In the genomic region with DNA sequence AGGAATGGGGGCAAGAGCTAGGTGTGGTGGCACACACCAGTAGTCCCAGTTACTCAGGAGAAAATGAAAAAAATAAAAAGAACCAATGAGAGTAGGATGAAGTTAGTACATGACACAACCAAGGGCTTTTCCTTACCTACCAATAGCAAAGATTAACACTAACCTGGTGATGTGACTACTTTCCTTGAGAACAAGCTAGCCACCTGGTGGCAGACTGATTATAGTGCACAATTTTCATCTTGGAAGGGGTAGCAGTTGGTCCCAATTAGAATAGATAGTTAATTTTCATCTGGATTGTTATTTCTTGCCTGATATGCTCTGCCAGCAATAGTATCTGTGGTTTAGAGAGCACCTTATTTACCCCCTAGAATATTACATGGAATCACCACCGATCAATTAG, we compare ENCODE assay signal across 9 cellular contexts.
DNase-seq lines count a peak whose midpoint lies in the region; ATAC-seq and TF ChIP-seq lines count a peak whose summit lies in the region.
"Had no signal": no experiment of that assay in that cellular context is flagged by ENCODE, and none has a peak within 500 bp of the region (broad histone marks: within the 10 kb centered on the region; RNA-seq: fewer than 3 reads in every experiment).

No MANE protein-coding gene starts in this region.

- H3K27ac ChIP-seq in fibroblast of lung (ENCODE audit: insufficient read depth, low read length): no peak overlapping the region

- no peaks in the 10 kb centered on the region for H3K27me3 ChIP-seq in fibroblast of lung (ENCODE audit: control insufficient read depth, insufficient read depth, low read length)

- no peaks in the 10 kb centered on the region for H3K4me1 ChIP-seq in fibroblast of lung (ENCODE audit: control insufficient read depth, extremely low read depth, insufficient read depth, low read length)

- H3K4me3 ChIP-seq in AG09309 (ENCODE audit: control insufficient read depth, low read depth, low read length) (no peak overlapping the region), LNCaP clone FGC (ENCODE audit: low read depth, low read length) (no peak overlapping the region), fibroblast of lung (replicated peaks in 1 of 4; ENCODE audit: control extremely low read depth in 1 of 4, insufficient read depth in 1 of 4, low read depth in 3 of 4, low read length in 4 of 4) (no peak overlapping the region)

- no peaks in the 10 kb centered on the region for H3K36me3 ChIP-seq in fibroblast of lung (ENCODE audit: control insufficient read depth, insufficient read depth, low read length)

- H2AFZ ChIP-seq in fibroblast of lung (ENCODE audit: low read length): no peak overlapping the region

- no peak overlapping the region for H3K4me2 ChIP-seq in fibroblast of lung (ENCODE audit: extremely low read depth, insufficient read depth, low read length)

- ATAC-seq in GM19328 (IDR thresholded peaks at IDR 0.05; ENCODE audit: unreplicated experiment) (peak; percentile 77), GM21723 (IDR thresholded peaks at IDR 0.05; ENCODE audit: unreplicated experiment) (no peak)

- no peaks in the 10 kb centered on the region for H3K79me2 ChIP-seq in fibroblast of lung (ENCODE audit: control insufficient read depth, insufficient read depth, low read length)

- no peak for DNase-seq in AG09309 (ENCODE audit: low read depth)
- no peak for DNase-seq in LNCaP clone FGC (ENCODE audit: low read depth)
- peak; percentile 24 to 29 for DNase-seq in fibroblast of lung (ENCODE audit: low read depth in 2 of 2)
- DNase-seq in cortex of kidney (lab: John Stamatoyannopoulos, UW): no peak
- no peak for DNase-seq in HK-2 (ENCODE audit: unreplicated experiment)
- no peak for DNase-seq in MV-4-11 (lab: John Stamatoyannopoulos, UW)
- DNase-seq: activated effector memory CD4-positive, alpha-beta T cell treated with Interleukin-2 at 50 U/mL for 16 hours had no signal

- H3K9me3 ChIP-seq in fibroblast of lung (ENCODE audit: control insufficient read depth, insufficient read depth, low read depth, low read length): no peaks in the 10 kb centered on the region

- no peaks in the 10 kb centered on the region for H4K20me1 ChIP-seq in fibroblast of lung (ENCODE audit: control insufficient read depth, extremely low read depth, insufficient read depth, low read length)

- TF ChIP-seq CTCF in AG09309 (IDR thresholded peaks at IDR 0.05; ENCODE audit: control insufficient read depth, insufficient read depth, low read depth, low read length, missing control alignments): peak; percentile 31
- TF ChIP-seq CTCF in LNCaP clone FGC (IDR thresholded peaks at IDR 0.05; ENCODE audit: control insufficient read depth, extremely low read depth, insufficient read depth): peak; percentile 45
- peak; percentile 38 to 58 for TF ChIP-seq CTCF in fibroblast of lung (conservative IDR thresholded peaks at IDR 0.05 in 1 of 2, IDR thresholded peaks at IDR 0.05 in 1 of 2; ENCODE audit: low read depth in 1 of 2, low read length in 2 of 2)

- no peak overlapping the region for H3K9ac ChIP-seq in fibroblast of lung (ENCODE audit: insufficient read depth, low read length)

Comparison
In these comparisons a context has a peak if more than half of its experiments do, and no peak if none do; other contexts are left out.
1. DNase-seq: peak in fibroblast of lung (2 of 2); none in AG09309 (single experiment), LNCaP clone FGC (single experiment), cortex of kidney (single experiment), HK-2 (single experiment) and MV-4-11 (single experiment).
2. Peak in every context shown above with its lines, with median percentiles within 50 percentile points of each other: CTCF ChIP-seq.